In genomic region chr6:20769651-20770050, GRCh38 we compare ENCODE assay signal across 21 cellular contexts.
"Had no signal": no experiment of that assay in that cellular context is flagged by ENCODE, and none has a peak within 500 bp of the region (broad histone marks: within the 10 kb centered on the region; RNA-seq: fewer than 3 reads in every experiment).

No MANE protein-coding gene starts in this region.

- DNase-seq: activated CD4-positive, alpha-beta T cell treated with anti-CD3 and anti-CD28 coated beads for 48 hours; activated CD4-positive, alpha-beta T cell treated with anti-CD3 and anti-CD28 coated beads, Interleukin-2, amount 50 U/mL, for 48 hours; activated CD4-positive, CD25-positive, alpha-beta regulatory T cell treated with anti-CD3 and anti-CD28 coated beads, Interleukin-2, amount 50 U/mL, for 72 hours; activated effector memory CD4-positive, alpha-beta T cell treated with anti-CD3 and anti-CD28 coated beads, Interleukin-2, amount 50 U/mL, for 16 hours; activated naive CD4-positive, alpha-beta T cell treated with Interleukin-2 at 50 U/mL for 16 hours; activated naive CD8-positive, alpha-beta T cell treated with anti-CD3 and anti-CD28 coated beads, Interleukin-2, amount 50 U/mL, for 24 hours; activated T-cell treated with anti-CD3 and anti-CD28 coated beads, Interleukin-2, amount 50 U/mL, for 4 hours; amniotic stem cell; body of pancreas; central memory CD4-positive, alpha-beta T cell; Kasumi-1; NCI-H1092; NCI-H1436; NCI-H187 treated with DMSO at 0.1 percent for 48 hours; NCI-H2171; NCI-H226; NCI-H82; SIG-M5; T-helper 1 cell had no signal

- ATAC-seq: activated naive CD4-positive, alpha-beta T cell treated with anti-CD3 and anti-CD28 coated beads, Interleukin-2, amount 50 U/mL, for 72 hours; activated naive CD8-positive, alpha-beta T cell treated with anti-CD3 and anti-CD28 coated beads, Interleukin-2, amount 50 U/mL, for 24 hours; activated T-cell treated with anti-CD3 and anti-CD28 coated beads, Interleukin-2, amount 50 U/mL, for 4 hours; body of pancreas; WTC11 had no signal
